In genomic region chr1:193199940-193200339, GRCh38 we compare ENCODE assay signal across 1 cellular context.
TF ChIP-seq lines count a peak whose summit lies in the region.

No MANE protein-coding gene starts in this region.

TF ChIP-seq in K562, 482 proteins besides CTCF, POLR2A, EP300 and RAD21 (continued from another document):
- no peak for TF ChIP-seq ZBTB40 (IDR thresholded peaks at IDR 0.05)
- TF ChIP-seq ZBTB40 (CRISPR knock-in tag; IDR thresholded peaks at IDR 0.05), result no peak
- TF ChIP-seq ZNF184 (CRISPR knock-in tag; IDR thresholded peaks at IDR 0.05), result no peak
- no peak for TF ChIP-seq BMI1 (IDR thresholded peaks at IDR 0.05; ENCODE audit: low read length)
